ENCODE assay signal across 19 cellular contexts in genomic region chr2:199677881-199678280, GRCh38.
DNase-seq lines count a peak whose midpoint lies in the region; ATAC-seq, FAIRE-seq and TF ChIP-seq lines count a peak whose summit lies in the region.
"Had no signal": no experiment of that assay in that cellular context is flagged by ENCODE, and none has a peak within 500 bp of the region (broad histone marks: within the 10 kb centered on the region; RNA-seq: fewer than 3 reads in every experiment).

No MANE protein-coding gene starts in this region.

- H3K4me1 ChIP-seq in A549, result peaks cover 7% of the 10 kb centered on the region; the same call in 2 of the 3 replicates
- peaks cover 0 to 5% (median 3%) of the 10 kb centered on the region in 4 donors for H3K4me1 ChIP-seq in liver (ENCODE audit: control insufficient read depth in 4 of 4, insufficient read depth in 4 of 4, low read length in 3 of 4)

- H3K9me3 ChIP-seq in A549, result no peaks in the 10 kb centered on the region
- no peaks in the 10 kb centered on the region for H3K9me3 ChIP-seq in liver (ENCODE audit: control insufficient read depth in 4 of 4, low read length in 3 of 4)
- H3K9me3 ChIP-seq: HAP-1 had no signal

- POLR2A ChIA-PET in A549 (lab: Yijun Ruan, JAX), result no interaction called here

- peak in 1 of 2 experiments; percentile 16 for DNase-seq in A549 (ENCODE audit: low read depth in 1 of 2, low spot score in 1 of 2)
- DNase-seq in left colon, result no peak
- DNase-seq in erythroblast (lab: John Stamatoyannopoulos, UW), result no peak
- DNase-seq in left cardiac atrium, result no peak
- DNase-seq in stimulated activated CD4-positive, alpha-beta T cell treated with anti-CD3 and anti-CD28 coated beads, Interleukin-12 subunit alpha, Interleukin-12 subunit beta, amount 100 ng/mL, for 4 hours, result no peak
- DNase-seq: C1 segment of cervical spinal cord; Calu3; CD4-positive, alpha-beta memory T cell; COR-L47; DMS53; DMS79 treated with DMSO at 0.1 percent for 48 hours; GF-D8; HFFc6 had no signal

- no peaks in the 10 kb centered on the region for H3K36me3 ChIP-seq in liver (ENCODE audit: control insufficient read depth in 4 of 4, insufficient read depth in 3 of 4, low read depth in 1 of 4, low read length in 3 of 4)
- H3K36me3 ChIP-seq: HAP-1 had no signal

- no peak for TF ChIP-seq RAD21 in A549 (conservative IDR thresholded peaks at IDR 0.05 in 1 of 2, IDR thresholded peaks at IDR 0.05 in 1 of 2)
- peak in 1 of 2 donors; percentile 14 for TF ChIP-seq RAD21 in liver (IDR thresholded peaks at IDR 0.05)

- peak overlapping the region; percentile 30; the same call in 2 of the 3 replicates for H3K4me2 ChIP-seq in A549
- H3K4me2 ChIP-seq: GM23338 had no signal

- TF ChIP-seq POLR2A in A549 (IDR thresholded peaks at IDR 0.05; ENCODE audit: low read length) (no peak), erythroblast (IDR thresholded peaks at IDR 0.05; ENCODE audit: low read length) (no peak)

- H3K27me3 ChIP-seq in liver (ENCODE audit: control insufficient read depth in 4 of 4, insufficient read depth in 4 of 4, low read length in 3 of 4), result no peaks in the 10 kb centered on the region

- CTCF ChIA-PET in A549 (lab: Yijun Ruan, JAX), result no interaction called here

- 3% methylated on average over 4 of the region's 4 CpGs for WGBS in A549 (ENCODE audit: missing lambda C conversion rate)
- 32% methylated on average over 4 of the region's 4 CpGs for WGBS in liver

- no peak for FAIRE-seq in A549 (lab: Jason Lieb, UNC)
- FAIRE-seq: GM12891, GM18507 had no signal

- intact Hi-C loops in left colon (cut with DNase I, micrococcal nuclease) (no loop called here), left cardiac atrium (cut with DNase I) (no loop called here)

- no peak overlapping the region for H3K9ac ChIP-seq in liver (ENCODE audit: low read depth in 1 of 2, low read length in 2 of 2)

- TF ChIP-seq EP300 in A549 (IDR thresholded peaks at IDR 0.05), result no peak

- H3K4me3 ChIP-seq in A549 (no peak overlapping the region), liver (ENCODE audit: low read depth in 1 of 3, low read length in 3 of 3) (no peak overlapping the region)
- H3K4me3 ChIP-seq: GM23338, HAP-1 had no signal

- TF ChIP-seq CTCF in A549 (IDR thresholded peaks at IDR 0.05), result no peak
- no peak for TF ChIP-seq CTCF in liver (IDR thresholded peaks at IDR 0.05; ENCODE audit: low read depth, low read length, missing input control)

- ATAC-seq in A549 (peak in 1 of 2 experiments; percentile 40; a peak in 1 of 6 replicates), left colon (peak; percentile 7), left cardiac atrium (no peak)
- ATAC-seq: GM23338 had no signal

- H3K27ac ChIP-seq in A549 (no peak overlapping the region), liver (ENCODE audit: low read depth in 1 of 2, low read length in 2 of 2) (no peak overlapping the region)
- H3K27ac ChIP-seq: 22Rv1 had no signal

TF ChIP-seq in A549, 52 proteins besides CTCF, POLR2A, EP300 and RAD21:
- no peak for TF ChIP-seq FOSB (CRISPR knock-in tag; IDR thresholded peaks at IDR 0.05)
- TF ChIP-seq ZSCAN20 (CRISPR knock-in tag; IDR thresholded peaks at IDR 0.05), result no peak
- TF ChIP-seq HOXB13 (CRISPR knock-in tag; IDR thresholded peaks at IDR 0.05; ENCODE audit: low read depth), result no peak
- no peak for TF ChIP-seq KDM1A (IDR thresholded peaks at IDR 0.05; ENCODE audit: low read depth)
- TF ChIP-seq FOXS1 (CRISPR knock-in tag; IDR thresholded peaks at IDR 0.05), result no peak
- no peak for TF ChIP-seq HEYL (CRISPR knock-in tag; IDR thresholded peaks at IDR 0.05)
- TF ChIP-seq CEBPB (IDR thresholded peaks at IDR 0.05), result 0 out of 4 replicates have a peak, but pooled peaks of 1 of the 2 experiments have one; percentile 46
- TF ChIP-seq PHF8 (IDR thresholded peaks at IDR 0.05; ENCODE audit: borderline replicate concordance, low read depth), result no peak

TF ChIP-seq in liver, 16 proteins besides CTCF, POLR2A, EP300 and RAD21:
- TF ChIP-seq FOXA2 (IDR thresholded peaks at IDR 0.05), result peak; percentile 48
- TF ChIP-seq TAF1 (conservative IDR thresholded peaks at IDR 0.05), result no peak
- TF ChIP-seq REST (IDR thresholded peaks at IDR 0.05), result no peak
- peak; percentile 44 for TF ChIP-seq YY1 (IDR thresholded peaks at IDR 0.05)
- TF ChIP-seq GABPA (IDR thresholded peaks at IDR 0.05 in 1 of 2, conservative IDR thresholded peaks at IDR 0.05 in 1 of 2), result no peak
- no peak for TF ChIP-seq NR2F2 (IDR thresholded peaks at IDR 0.05)
- peak; percentile 53 for TF ChIP-seq SP1 (IDR thresholded peaks at IDR 0.05)
- TF ChIP-seq JUND (IDR thresholded peaks at IDR 0.05), result peak in 1 of 2 donors; percentile 9
- no peak for TF ChIP-seq MAX (IDR thresholded peaks at IDR 0.05)
- TF ChIP-seq EGR1 (IDR thresholded peaks at IDR 0.05; ENCODE audit: low read depth in 2 of 2), result no peak
- TF ChIP-seq HNF4G (IDR thresholded peaks at IDR 0.05), result no peak
- no peak for TF ChIP-seq FOXA1 (IDR thresholded peaks at IDR 0.05)
- peak; percentile 40 to 45 for TF ChIP-seq HNF4A (conservative IDR thresholded peaks at IDR 0.05)
- TF ChIP-seq ATF3 (IDR thresholded peaks at IDR 0.05), result no peak
- TF ChIP-seq RXRA (IDR thresholded peaks at IDR 0.05), result peak; percentile 60 to 73
- TF ChIP-seq, protein P1, sequence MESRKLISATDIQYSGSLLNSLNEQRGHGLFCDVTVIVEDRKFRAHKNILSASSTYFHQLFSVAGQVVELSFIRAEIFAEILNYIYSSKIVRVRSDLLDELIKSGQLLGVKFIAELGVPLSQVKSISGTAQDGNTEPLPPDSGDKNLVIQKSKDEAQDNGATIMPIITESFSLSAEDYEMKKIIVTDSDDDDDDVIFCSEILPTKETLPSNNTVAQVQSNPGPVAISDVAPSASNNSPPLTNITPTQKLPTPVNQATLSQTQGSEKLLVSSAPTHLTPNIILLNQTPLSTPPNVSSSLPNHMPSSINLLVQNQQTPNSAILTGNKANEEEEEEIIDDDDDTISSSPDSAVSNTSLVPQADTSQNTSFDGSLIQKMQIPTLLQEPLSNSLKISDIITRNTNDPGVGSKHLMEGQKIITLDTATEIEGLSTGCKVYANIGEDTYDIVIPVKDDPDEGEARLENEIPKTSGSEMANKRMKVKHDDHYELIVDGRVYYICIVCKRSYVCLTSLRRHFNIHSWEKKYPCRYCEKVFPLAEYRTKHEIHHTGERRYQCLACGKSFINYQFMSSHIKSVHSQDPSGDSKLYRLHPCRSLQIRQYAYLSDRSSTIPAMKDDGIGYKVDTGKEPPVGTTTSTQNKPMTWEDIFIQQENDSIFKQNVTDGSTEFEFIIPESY (IDR thresholded peaks at IDR 0.05), result no peak
TF ChIP-seq in liver: peak in this region for 6.
